ENCODE assay signal across 21 cellular contexts in genomic region chr20:32114305-32114960, GRCh38. TPM values are rescaled to one million over a fixed set of nuclear protein-coding genes. Genes with fewer than 3 reads are reported as not detected.
DNase-seq lines count a peak whose midpoint lies in the region; ATAC-seq and TF ChIP-seq lines count a peak whose summit lies in the region.
"Had no signal": no experiment of that assay in that cellular context is flagged by ENCODE, and none has a peak within 500 bp of the region (broad histone marks: within the 10 kb centered on the region; RNA-seq: fewer than 3 reads in every experiment).

No MANE protein-coding gene starts in this region.

- peak overlapping the region in 1 of 4 donors; percentile 27 for H3K4me3 Mint-ChIP-seq in IgD-negative memory B cell
- H3K4me3 Mint-ChIP-seq in progenitor cell of endocrine pancreas (ENCODE audit: low read depth) = no peak overlapping the region
- H3K4me3 Mint-ChIP-seq: activated B cell treated with CpG ODN at 0.5 μM for 24 hours; activated naive CD8-positive, alpha-beta T cell treated with anti-CD3 and anti-CD28 coated beads, Interleukin-2, amount 10 ng/mL, durations not matched to agents 7 days and 5 days; effector memory CD8-positive, alpha-beta T cell; stimulated activated naive CD8-positive, alpha-beta T cell treated with anti-CD3 and anti-CD28 coated beads, Interleukin-15, Interleukin-2, amounts not matched to agents 100 ng/mL and 50 ng/mL, for 24 hours had no signal

- no peaks in the 10 kb centered on the region for H3K9me3 ChIP-seq in liver (ENCODE audit: control insufficient read depth in 4 of 4, low read length in 3 of 4)
- no peaks in the 10 kb centered on the region for H3K9me3 ChIP-seq in upper lobe of right lung
- H3K9me3 ChIP-seq: breast epithelium, lower lobe of right lung, prostate gland, sigmoid colon had no signal

- intact Hi-C loops in upper lobe of right lung (cut with DNase I) = no loop called here

- H3K36me3 Mint-ChIP-seq in IgD-negative memory B cell (peaks cover 2% of the 10 kb centered on the region), progenitor cell of endocrine pancreas (ENCODE audit: insufficient read depth) (peaks cover 2% of the 10 kb centered on the region)

- H3K4me3 ChIP-seq in liver (ENCODE audit: low read depth in 1 of 3, low read length in 3 of 3) (no peak overlapping the region), upper lobe of right lung (no peak overlapping the region)
- H3K4me3 ChIP-seq: breast epithelium, lower lobe of right lung, prostate gland, sigmoid colon had no signal

- H3K27me3 ChIP-seq in liver (ENCODE audit: control insufficient read depth in 4 of 4, insufficient read depth in 4 of 4, low read length in 3 of 4) = no peaks in the 10 kb centered on the region
- no peaks in the 10 kb centered on the region for H3K27me3 ChIP-seq in upper lobe of right lung
- H3K27me3 ChIP-seq: breast epithelium, sigmoid colon had no signal

- no peak overlapping the region for H3K9ac ChIP-seq in liver (ENCODE audit: low read depth in 1 of 2, low read length in 2 of 2)

- H3K27me3 Mint-ChIP-seq in IgD-negative memory B cell (no peaks in the 10 kb centered on the region), progenitor cell of endocrine pancreas (no peaks in the 10 kb centered on the region)
- H3K27me3 Mint-ChIP-seq: activated B cell treated with CpG ODN at 0.5 μM for 24 hours; activated naive CD8-positive, alpha-beta T cell treated with anti-CD3 and anti-CD28 coated beads, Interleukin-2, amount 10 ng/mL, durations not matched to agents 7 days and 5 days; CD4-positive, alpha-beta T cell; effector memory CD8-positive, alpha-beta T cell; stimulated activated naive CD8-positive, alpha-beta T cell treated with anti-CD3 and anti-CD28 coated beads, Interleukin-15, Interleukin-2, amounts not matched to agents 100 ng/mL and 50 ng/mL, for 24 hours had no signal

- H3K9me3 Mint-ChIP-seq in IgD-negative memory B cell (no peaks in the 10 kb centered on the region), progenitor cell of endocrine pancreas (ENCODE audit: low read depth) (no peaks in the 10 kb centered on the region)
- H3K9me3 Mint-ChIP-seq: activated B cell treated with CpG ODN at 0.5 μM for 24 hours; activated naive CD8-positive, alpha-beta T cell treated with anti-CD3 and anti-CD28 coated beads, Interleukin-2, amount 10 ng/mL, durations not matched to agents 7 days and 5 days; CD4-positive, alpha-beta T cell; effector memory CD8-positive, alpha-beta T cell; stimulated activated naive CD8-positive, alpha-beta T cell treated with anti-CD3 and anti-CD28 coated beads, Interleukin-15, Interleukin-2, amounts not matched to agents 100 ng/mL and 50 ng/mL, for 24 hours had no signal

- no peak overlapping the region for H3K27ac ChIP-seq in liver (ENCODE audit: low read depth in 1 of 2, low read length in 2 of 2)
- no peak overlapping the region for H3K27ac ChIP-seq in upper lobe of right lung
- H3K27ac ChIP-seq: lower lobe of right lung, prostate gland, sigmoid colon had no signal

- TF ChIP-seq CTCF in liver (IDR thresholded peaks at IDR 0.05; ENCODE audit: low read depth, low read length, missing input control) (no peak), upper lobe of right lung (IDR thresholded peaks at IDR 0.05) (no peak), GM20000 (IDR thresholded peaks at IDR 0.05; ENCODE audit: extremely low read depth, missing control alignments) (no peak), progenitor cell of endocrine pancreas (IDR thresholded peaks at IDR 0.05; ENCODE audit: unreplicated experiment) (no peak)

- H3K36me3 ChIP-seq in liver (ENCODE audit: control insufficient read depth in 4 of 4, insufficient read depth in 3 of 4, low read depth in 1 of 4, low read length in 3 of 4) = peaks cover 0 to 6% (median 3%) of the 10 kb centered on the region in 4 donors
- H3K36me3 ChIP-seq in upper lobe of right lung = peaks cover 9% of the 10 kb centered on the region
- H3K36me3 ChIP-seq: breast epithelium, lower lobe of right lung, prostate gland, sigmoid colon had no signal

- no peak for TF ChIP-seq RAD21 in liver (IDR thresholded peaks at IDR 0.05)

- DNase-seq in Ammon's horn (ENCODE audit: low spot score) = peak; percentile 25
- DNase-seq in astrocyte of the hippocampus (ENCODE audit: low read depth, low spot score) = peak; percentile 20
- no peak for DNase-seq in T1000 (lab: John Stamatoyannopoulos, UW)
- no peak for DNase-seq in upper lobe of right lung
- DNase-seq in GM20000 (ENCODE audit: low spot score) = no peak
- no peak for DNase-seq in progenitor cell of endocrine pancreas (ENCODE audit: low spot score, unreplicated experiment)
- DNase-seq: activated B cell treated with CpG ODN at 0.5 μM for 24 hours; activated CD4-positive, alpha-beta T cell treated with anti-CD3 and anti-CD28 coated beads, Interleukin-2, amount 50 U/mL, for 48 hours; activated CD8-positive, alpha-beta memory T cell treated with anti-CD3 and anti-CD28 coated beads, Interleukin-2, amount 50 U/mL, for 48 hours; activated naive CD8-positive, alpha-beta T cell treated with anti-CD3 and anti-CD28 coated beads, Interleukin-2, amount 10 ng/mL, durations not matched to agents 7 days and 5 days; CD4-positive, alpha-beta T cell; effector memory CD8-positive, alpha-beta T cell; lower lobe of right lung; NCI-H1694 treated with DMSO at 0.1 percent for 48 hours; NCI-H526 treated with DMSO at 0.1 percent for 48 hours; sigmoid colon had no signal

- H3K4me1 Mint-ChIP-seq in IgD-negative memory B cell = peaks cover 25 to 48% (median 30%) of the 10 kb centered on the region in 3 donors
- peaks cover 13% of the 10 kb centered on the region for H3K4me1 Mint-ChIP-seq in progenitor cell of endocrine pancreas (ENCODE audit: low read depth)

- no peak for ATAC-seq in upper lobe of right lung
- ATAC-seq: effector memory CD8-positive, alpha-beta T cell; lower lobe of right lung had no signal

- H3K27ac Mint-ChIP-seq in IgD-negative memory B cell = peak overlapping the region in 2 of 3 donors; percentile 44 to 45
- no peak overlapping the region for H3K27ac Mint-ChIP-seq in progenitor cell of endocrine pancreas
- H3K27ac Mint-ChIP-seq: activated B cell treated with CpG ODN at 0.5 μM for 24 hours; activated naive CD8-positive, alpha-beta T cell treated with anti-CD3 and anti-CD28 coated beads, Interleukin-2, amount 10 ng/mL, durations not matched to agents 7 days and 5 days; stimulated activated naive CD8-positive, alpha-beta T cell treated with anti-CD3 and anti-CD28 coated beads, Interleukin-15, Interleukin-2, amounts not matched to agents 100 ng/mL and 50 ng/mL, for 24 hours had no signal

- WGBS in liver = 89% methylated on average over 8 of the region's 8 CpGs

- H3K4me1 ChIP-seq in liver (ENCODE audit: control insufficient read depth in 4 of 4, insufficient read depth in 4 of 4, low read length in 3 of 4) = peaks cover 5 to 31% (median 20%) of the 10 kb centered on the region in 4 donors
- peaks cover 40% of the 10 kb centered on the region for H3K4me1 ChIP-seq in upper lobe of right lung

TF ChIP-seq in liver, 16 proteins besides CTCF, POLR2A, EP300 and RAD21:
- TF ChIP-seq REST (IDR thresholded peaks at IDR 0.05) (no peak), HNF4G (IDR thresholded peaks at IDR 0.05) (no peak), NR2F2 (IDR thresholded peaks at IDR 0.05) (peak; percentile 43)
TF ChIP-seq in liver: peak in this region for 1.

RNA-seq across cellular contexts. Expression of gene TM9SF4, which starts 4.9 kb away (rescaled TPM):
- 30.1 TPM for polyA plus RNA-seq in IgD-negative memory B cell
- total RNA-seq in liver = 10 to 100 TPM; 20.7 to 23.8 TPM
- polyA plus RNA-seq in liver = 10 to 100 TPM; 15.9 to 26.2 TPM
- total RNA-seq in upper lobe of right lung = 49.2 TPM
- total RNA-seq in progenitor cell of endocrine pancreas = 88.7 and 92.9 TPM in 2 replicates

Comparison
In these comparisons a context has a peak if more than half of its experiments do, and no peak if none do; other contexts are left out.
1. DNase-seq: peak in Ammon's horn (single experiment) and astrocyte of the hippocampus (single experiment); none in T1000 (single experiment), upper lobe of right lung (single experiment), GM20000 (single experiment) and progenitor cell of endocrine pancreas (single experiment).